Comparison of ENCODE assay signal across 14 cellular contexts in genomic region chr22:29032584-29032983, GRCh38. TPM values are rescaled to one million over a fixed set of nuclear protein-coding genes. Genes with fewer than 3 reads are reported as not detected.
DNase-seq lines count a peak whose midpoint lies in the region; ATAC-seq and TF ChIP-seq lines count a peak whose summit lies in the region.
"Had no signal": no experiment of that assay in that cellular context is flagged by ENCODE, and none has a peak within 500 bp of the region (broad histone marks: within the 10 kb centered on the region; RNA-seq: fewer than 3 reads in every experiment).

No MANE protein-coding gene starts in this region.

- H3K9me2 ChIP-seq in GM23338 (ENCODE audit: insufficient read depth), result no peaks in the 10 kb centered on the region

- TF ChIP-seq CTCF in GM23338 (conservative IDR thresholded peaks at IDR 0.05; ENCODE audit: low read depth in 2 of 2) (no peak), stomach (IDR thresholded peaks at IDR 0.05) (no peak)

- no peaks in the 10 kb centered on the region for H3K9me3 Mint-ChIP-seq in GM23338
- H3K9me3 Mint-ChIP-seq: activated B cell treated with CpG ODN at 0.5 μM for 24 hours; activated naive CD4-positive, alpha-beta T cell treated with anti-CD3 and anti-CD28 coated beads, Interleukin-2, amount 50 U/mL, for 72 hours; naive B cell had no signal

- DNase-seq in GM23338 (ENCODE audit: low spot score) (no peak), astrocyte of the hippocampus (ENCODE audit: low read depth, low spot score) (peak; percentile 46), left colon (no peak), stomach (peak; percentile 34)
- no peak for DNase-seq in activated naive CD4-positive, alpha-beta T cell (lab: John Stamatoyannopoulos, UW)
- DNase-seq: activated B cell treated with CpG ODN at 0.5 μM for 24 hours; GF-D8; Karpas-422; naive B cell; NK-92 treated with Interleukin-12 subunit alpha and Interleukin-12 subunit beta, amount 100 ng/mL, for 24 hours had no signal

- peaks cover 5% of the 10 kb centered on the region; the same call in 1 of the 2 replicates for H3F3A ChIP-seq in GM23338 (replicated peaks; ENCODE audit: low read depth)

- no peak overlapping the region for H2AFZ ChIP-seq in GM23338

- H3K27ac ChIP-seq in GM23338 (ENCODE audit: low read depth) (peak overlapping the region; percentile 93; the same call in 1 of the 2 replicates), stomach (peak overlapping the region; percentile 1 to 95 (median 91))

- TF ChIP-seq EP300 in stomach (IDR thresholded peaks at IDR 0.05), result no peak

- H3K27me3 ChIP-seq in GM23338 (ENCODE audit: insufficient read depth), result no peaks in the 10 kb centered on the region
- H3K27me3 ChIP-seq in stomach, result peaks cover 0 to 20% (median 0%) of the 10 kb centered on the region in 3 donors

- H3K4me3 ChIP-seq in GM23338 (no peak overlapping the region), stomach (no peak overlapping the region)

- H3K27ac Mint-ChIP-seq in GM23338, result peak overlapping the region; percentile 12; the same call in 1 of the 2 replicates
- H3K27ac Mint-ChIP-seq: activated B cell treated with CpG ODN at 0.5 μM for 24 hours; activated naive CD4-positive, alpha-beta T cell treated with anti-CD3 and anti-CD28 coated beads, Interleukin-2, amount 50 U/mL, for 72 hours had no signal

- intact Hi-C loops in left colon (cut with DNase I, micrococcal nuclease), result loop anchor here (10.0 kb wide), 2 partner anchors 78 to 178 kb away; no protein-coding TSS in a partner anchor
- intact Hi-C loops in stomach (cut with DNase I; ENCODE audit: low total_unique reads), result loop anchor here (10.0 kb wide), 2 partner anchors 58 to 148 kb away; partner anchors contain the start of gene ZNRF3

- 27 to 57% (median 41%) methylated on average over 2 of the region's 2 CpGs for WGBS in stomach, 5 donors

- peaks cover 4% of the 10 kb centered on the region; the same call in 1 of the 3 replicates for H3K36me3 Mint-ChIP-seq in GM23338 (ENCODE audit: low read depth)
- H3K36me3 Mint-ChIP-seq: naive B cell had no signal

- H3K4me1 ChIP-seq in GM23338 (ENCODE audit: insufficient read depth) (peaks cover 33% of the 10 kb centered on the region), stomach (peaks cover 36 to 57% (median 50%) of the 10 kb centered on the region in 4 donors)

- H3K36me3 ChIP-seq in GM23338 (ENCODE audit: insufficient read depth), result no peaks in the 10 kb centered on the region
- H3K36me3 ChIP-seq in stomach, result no peaks in the 10 kb centered on the region

- H3K79me2 ChIP-seq in GM23338 (replicated peaks; ENCODE audit: insufficient read depth), result peaks cover 70% of the 10 kb centered on the region

- H4K20me1 ChIP-seq in GM23338 (replicated peaks; ENCODE audit: insufficient read depth), result no peaks in the 10 kb centered on the region

- H3K4me3 Mint-ChIP-seq in GM23338, result no peak overlapping the region
- H3K4me3 Mint-ChIP-seq: activated B cell treated with CpG ODN at 0.5 μM for 24 hours, naive B cell had no signal

- TF ChIP-seq POLR2A in stomach (IDR thresholded peaks at IDR 0.05), result no peak

- peaks cover 47% of the 10 kb centered on the region for H3K4me1 Mint-ChIP-seq in GM23338

- peaks cover 6% of the 10 kb centered on the region for H3K27me3 Mint-ChIP-seq in GM23338 (ENCODE audit: insufficient read depth, low read depth, poor library complexity)

- no peak overlapping the region for H3K4me2 ChIP-seq in GM23338

- ATAC-seq in GM23338 (no peak), left colon (peak; percentile 23), GM18502 (IDR thresholded peaks at IDR 0.05; ENCODE audit: poor library complexity, unreplicated experiment) (no peak), GM19455 (IDR thresholded peaks at IDR 0.05; ENCODE audit: unreplicated experiment) (no peak), HG03354 (IDR thresholded peaks at IDR 0.05; ENCODE audit: poor library complexity, severe bottlenecking, unreplicated experiment) (no peak)
- ATAC-seq: activated naive CD4-positive, alpha-beta T cell treated with anti-CD3 and anti-CD28 coated beads, Interleukin-2, amount 50 U/mL, for 72 hours had no signal

- H3K9me3 ChIP-seq in stomach, result no peaks in the 10 kb centered on the region

TF ChIP-seq in GM23338, 12 proteins besides CTCF, POLR2A, EP300 and RAD21 (continues in another document):
- TF ChIP-seq REST (IDR thresholded peaks at IDR 0.05; ENCODE audit: unreplicated experiment) (no peak), ZNF331 (CRISPR knock-in tag; IDR thresholded peaks at IDR 0.05; ENCODE audit: low read depth) (no peak), NANOG (IDR thresholded peaks at IDR 0.05; ENCODE audit: borderline replicate concordance) (no peak), CREB1 (CRISPR knock-in tag; IDR thresholded peaks at IDR 0.05; ENCODE audit: low read depth) (no peak)

RNA-seq across cellular contexts. Expression of gene C22orf31, which starts 29.0 kb away (rescaled TPM):
- not detected in 2 replicates for total RNA-seq in GM23338 (2014; rRNA removed; shearing (Covaris generic))
- polyA plus RNA-seq in GM23338 (2016; fragmentation: Nextera tagmentation; extraction: Ambion mirVana) (0.36 TPM in 1 of 2 replicates, not detected in the other), stomach (not detected)
- total RNA-seq in left colon (not detected), stomach (under 1 TPM in 1 of 5 donors, not detected in 4; 0.55 TPM)
- total RNA-seq: activated B cell treated with CpG ODN at 0.5 μM for 24 hours; activated naive CD4-positive, alpha-beta T cell treated with anti-CD3 and anti-CD28 coated beads, Interleukin-2, amount 50 U/mL, for 72 hours had no signal

RNA-seq across cellular contexts. Expression of gene KREMEN1, which starts 40.3 kb away (rescaled TPM):
- total RNA-seq in GM23338 (2014; rRNA removed; shearing (Covaris generic)), result 3.4 and 3.8 TPM in 2 replicates
- polyA plus RNA-seq in GM23338 (2016; fragmentation: Nextera tagmentation; extraction: Ambion mirVana) (1.8 and 2.6 TPM in 2 replicates), stomach (1 to 10 TPM; 5.8 to 10.0 (median 8.1) TPM)
- total RNA-seq in left colon (10 to 100 TPM; 24.0 to 38.7 TPM), stomach (10 to 100 TPM in 4 of 5 donors, 1 to 10 TPM in 1; 5.4 to 34.5 (median 13.8) TPM)
- total RNA-seq: activated B cell treated with CpG ODN at 0.5 μM for 24 hours had no signal

Comparison
In these comparisons a context has a peak if more than half of its experiments do, and no peak if none do; other contexts are left out.
1. DNase-seq: peak in astrocyte of the hippocampus (single experiment) and stomach (single experiment); none in GM23338 (single experiment), left colon (0 of 2) and activated naive CD4-positive, alpha-beta T cell (0 of 4).